In the genomic region with DNA sequence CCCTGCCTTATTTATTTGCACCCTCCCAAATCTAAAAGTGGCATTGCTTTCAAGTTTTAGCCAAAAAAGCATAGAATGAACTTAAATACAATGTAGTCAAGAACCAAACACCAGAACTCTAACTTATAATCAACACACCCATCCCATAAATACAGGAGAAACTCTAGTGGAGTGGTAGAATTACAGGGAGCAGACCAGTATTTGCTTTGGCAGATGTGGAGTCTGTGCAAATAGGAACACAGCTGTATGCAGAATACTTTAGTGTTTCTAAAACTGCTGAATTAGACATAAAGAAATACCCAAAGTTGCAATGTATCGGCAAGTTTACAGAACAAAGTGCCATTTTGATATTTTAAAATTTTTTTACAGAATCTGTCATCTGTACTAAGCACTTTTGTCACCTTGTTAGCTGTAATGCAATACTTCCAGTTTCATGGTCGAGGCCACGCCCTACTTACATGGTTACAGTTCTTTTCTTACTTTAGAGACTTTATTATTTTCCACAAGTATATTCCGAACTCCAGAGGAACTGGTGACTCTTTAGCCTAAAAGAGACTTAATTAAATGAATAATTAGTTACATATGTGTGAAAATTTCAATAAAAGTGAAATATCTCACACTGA, we compare ENCODE assay signal across 22 cellular contexts. TPM values are rescaled to one million over a fixed set of nuclear protein-coding genes. Genes with fewer than 3 reads are reported as not detected.
DNase-seq lines count a peak whose midpoint lies in the region; ATAC-seq, FAIRE-seq and TF ChIP-seq lines count a peak whose summit lies in the region.
"Had no signal": no experiment of that assay in that cellular context is flagged by ENCODE, and none has a peak within 500 bp of the region (broad histone marks: within the 10 kb centered on the region; RNA-seq: fewer than 3 reads in every experiment).

No MANE protein-coding gene starts in this region.

- H3K4me2 ChIP-seq in K562 (ENCODE audit: insufficient read depth, low read length), result peak overlapping the region; percentile 64

- WGBS in K562 (ENCODE audit: insufficient coverage, low coverage, missing lambda C conversion rate), result 2% methylated on average over 4 of the region's 4 CpGs

- ATAC-seq in K562 (peak; percentile 85), HG02678 (IDR thresholded peaks at IDR 0.05; ENCODE audit: unreplicated experiment) (no peak), GM21381 (IDR thresholded peaks at IDR 0.05; ENCODE audit: unreplicated experiment) (no peak)
- ATAC-seq: psoas muscle had no signal

- H3K4me3 ChIP-seq in K562, result peak overlapping the region; percentile 22
- H3K4me3 ChIP-seq: adrenal gland, psoas muscle, spleen had no signal

- H3K36me3 ChIP-seq in K562 (ENCODE audit: control insufficient read depth, insufficient read depth, low read length), result no peaks in the 10 kb centered on the region
- H3K36me3 ChIP-seq: adrenal gland, spleen had no signal

- H2AFZ ChIP-seq in K562 (ENCODE audit: low read depth, low read length), result peak overlapping the region; percentile 93

- intact Hi-C loops in K562 (cut with micrococcal nuclease), result no loop called here

- H3K9me1 ChIP-seq in K562 (ENCODE audit: control insufficient read depth, insufficient read depth, low read length), result no peaks in the 10 kb centered on the region

- POLR2A ChIA-PET in K562 (lab: Yijun Ruan, JAX), result no interaction called here

- TF ChIP-seq CTCF in K562 (IDR thresholded peaks at IDR 0.05 in 2 of 3, conservative IDR thresholded peaks at IDR 0.05 in 1 of 3; ENCODE audit: insufficient read depth in 2 of 3, low read depth in 1 of 3, low read length in 3 of 3), result no peak

- no peaks in the 10 kb centered on the region for H4K20me1 ChIP-seq in K562 (replicated peaks; ENCODE audit: control insufficient read depth, insufficient read depth, low read length)

- CTCF ChIA-PET in K562 (lab: Yijun Ruan, JAX; ENCODE audit: low intra/inter-chr PET ratio), result no interaction called here

- H3K79me2 ChIP-seq in K562 (ENCODE audit: control insufficient read depth, insufficient read depth, low read length), result no peaks in the 10 kb centered on the region

- FAIRE-seq in K562 (lab: Jason Lieb, UNC), result no peak
- no peak for FAIRE-seq in urothelium cell line (lab: Jason Lieb, UNC)

- peaks cover 4 to 8% of the 10 kb centered on the region in 2 experiments; a peak in 4 of 5 replicates for H3K4me1 ChIP-seq in K562 (replicated peaks in 1 of 2; ENCODE audit: control insufficient read depth in 2 of 2, insufficient read depth in 2 of 2, low read length in 2 of 2)
- H3K4me1 ChIP-seq: adrenal gland, psoas muscle, spleen had no signal

- TF ChIP-seq RAD21 in K562 (CRISPR knock-in tag; conservative IDR thresholded peaks at IDR 0.05 in 1 of 2, IDR thresholded peaks at IDR 0.05 in 1 of 2), result no peak

- no peak for TF ChIP-seq POLR2A in K562 (conservative IDR thresholded peaks at IDR 0.05)

- peak overlapping the region; percentile 35 to 73; a peak in 2 of 4 replicates for H3K9ac ChIP-seq in K562 (ENCODE audit: insufficient read depth in 1 of 2, low read depth in 2 of 2, low read length in 2 of 2)

- peak overlapping the region; percentile 68; the same call in 2 of the 3 replicates for H3K27ac ChIP-seq in K562 (ENCODE audit: extremely low read depth, low read depth, low read length)
- H3K27ac ChIP-seq: adrenal gland, psoas muscle, spleen had no signal

- in situ Hi-C loops in K562 (cut with MboI), result no loop called here

- H3K9me3 ChIP-seq in K562 (replicated peaks; ENCODE audit: control insufficient read depth, insufficient read depth, low read depth, low read length), result no peaks in the 10 kb centered on the region
- H3K9me3 ChIP-seq: adrenal gland, psoas muscle, spleen had no signal

- no peaks in the 10 kb centered on the region for H3K27me3 ChIP-seq in K562 (ENCODE audit: control insufficient read depth in 2 of 2, insufficient read depth in 2 of 2, low read length in 2 of 2)
- H3K27me3 ChIP-seq: adrenal gland, spleen had no signal

- no TSS peak for BruUV-seq in K562 (replicated peaks; lab: Mats Ljungman, UMichigan)

- DNase-seq in NCI-H510A treated with DMSO at 0.1 percent for 48 hours (lab: John Stamatoyannopoulos, UW) (peak; percentile 35), NCI-H510A (lab: John Stamatoyannopoulos, UW) (no peak), NCI-H460 (ENCODE audit: extremely low read depth, low read depth) (peak; percentile 65), K562 (ENCODE audit: extremely low read depth in 1 of 4, low spot score in 3 of 4) (peak in 2 of 4 experiments; percentile 16 to 48), urothelium cell line (ENCODE audit: low spot score) (peak; percentile 8), hypothalamus (lab: John Stamatoyannopoulos, UW) (no peak)
- DNase-seq: activated CD4-positive, alpha-beta T cell treated with anti-CD3 and anti-CD28 coated beads, Interleukin-2, amount 10 ng/mL, durations not matched to agents 7 days and 5 days; adrenal gland; CD4-positive, CD25-positive, alpha-beta regulatory T cell; dermis blood vessel endothelial cell; DMS79; foreskin melanocyte; GOT3; NCI-H1436; psoas muscle; SIG-M5; spleen; stimulated activated CD4-positive, alpha-beta T cell treated with anti-CD3 and anti-CD28 coated beads, Interleukin-4, amount 100 ng/mL, for 4 hours; T-helper 1 cell had no signal

- TF ChIP-seq EP300 in K562 (IDR thresholded peaks at IDR 0.05; ENCODE audit: low read length), result no peak

TF ChIP-seq in K562, 482 proteins besides CTCF, POLR2A, EP300 and RAD21:
- TF ChIP-seq CEBPG (CRISPR knock-in tag; IDR thresholded peaks at IDR 0.05), result no peak
- TF ChIP-seq CEBPG (tag; conservative IDR thresholded peaks at IDR 0.05 in 1 of 2, IDR thresholded peaks at IDR 0.05 in 1 of 2), result no peak
- no peak for TF ChIP-seq BCL6 (CRISPR knock-in tag; IDR thresholded peaks at IDR 0.05)
- no peak for TF ChIP-seq CBX2 (IDR thresholded peaks at IDR 0.05; ENCODE audit: insufficient read depth, low read length, poor library complexity, severe bottlenecking)
- TF ChIP-seq DDX20 (tag; IDR thresholded peaks at IDR 0.05; ENCODE audit: low read depth), result no peak
- TF ChIP-seq, protein P1, sequence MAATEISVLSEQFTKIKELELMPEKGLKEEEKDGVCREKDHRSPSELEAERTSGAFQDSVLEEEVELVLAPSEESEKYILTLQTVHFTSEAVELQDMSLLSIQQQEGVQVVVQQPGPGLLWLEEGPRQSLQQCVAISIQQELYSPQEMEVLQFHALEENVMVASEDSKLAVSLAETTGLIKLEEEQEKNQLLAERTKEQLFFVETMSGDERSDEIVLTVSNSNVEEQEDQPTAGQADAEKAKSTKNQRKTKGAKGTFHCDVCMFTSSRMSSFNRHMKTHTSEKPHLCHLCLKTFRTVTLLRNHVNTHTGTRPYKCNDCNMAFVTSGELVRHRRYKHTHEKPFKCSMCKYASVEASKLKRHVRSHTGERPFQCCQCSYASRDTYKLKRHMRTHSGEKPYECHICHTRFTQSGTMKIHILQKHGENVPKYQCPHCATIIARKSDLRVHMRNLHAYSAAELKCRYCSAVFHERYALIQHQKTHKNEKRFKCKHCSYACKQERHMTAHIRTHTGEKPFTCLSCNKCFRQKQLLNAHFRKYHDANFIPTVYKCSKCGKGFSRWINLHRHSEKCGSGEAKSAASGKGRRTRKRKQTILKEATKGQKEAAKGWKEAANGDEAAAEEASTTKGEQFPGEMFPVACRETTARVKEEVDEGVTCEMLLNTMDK (IDR thresholded peaks at IDR 0.05; ENCODE audit: borderline replicate concordance, insufficient read depth, low read depth, low read length, poor library complexity, severe bottlenecking), result no peak
- no peak for TF ChIP-seq GTF2F1 (IDR thresholded peaks at IDR 0.05; ENCODE audit: low read depth, low read length)
- no peak for TF ChIP-seq RBBP5 (IDR thresholded peaks at IDR 0.05; ENCODE audit: borderline replicate concordance, insufficient read depth, low read length, poor library complexity, severe bottlenecking)
- TF ChIP-seq BACH1 (tag; IDR thresholded peaks at IDR 0.05), result no peak
- no peak for TF ChIP-seq ZFP36 (IDR thresholded peaks at IDR 0.05; ENCODE audit: low read depth, low read length, partially characterized antibody)
- TF ChIP-seq ARHGAP35 (IDR thresholded peaks at IDR 0.05; ENCODE audit: partially characterized antibody), result no peak
- no peak for TF ChIP-seq MCM3 (IDR thresholded peaks at IDR 0.05)
- TF ChIP-seq, protein P2, sequence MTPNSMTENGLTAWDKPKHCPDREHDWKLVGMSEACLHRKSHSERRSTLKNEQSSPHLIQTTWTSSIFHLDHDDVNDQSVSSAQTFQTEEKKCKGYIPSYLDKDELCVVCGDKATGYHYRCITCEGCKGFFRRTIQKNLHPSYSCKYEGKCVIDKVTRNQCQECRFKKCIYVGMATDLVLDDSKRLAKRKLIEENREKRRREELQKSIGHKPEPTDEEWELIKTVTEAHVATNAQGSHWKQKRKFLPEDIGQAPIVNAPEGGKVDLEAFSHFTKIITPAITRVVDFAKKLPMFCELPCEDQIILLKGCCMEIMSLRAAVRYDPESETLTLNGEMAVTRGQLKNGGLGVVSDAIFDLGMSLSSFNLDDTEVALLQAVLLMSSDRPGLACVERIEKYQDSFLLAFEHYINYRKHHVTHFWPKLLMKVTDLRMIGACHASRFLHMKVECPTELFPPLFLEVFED (CRISPR knock-in tag; conservative IDR thresholded peaks at IDR 0.05), result no peak

RNA-seq across cellular contexts. Expression of a gene that starts 23.7 kb away (rescaled TPM):
- total RNA-seq in NCI-H460 (2014; rRNA removed; shearing (Covaris generic)), result 1,068 and 1,098 TPM in 2 replicates
- 1,708 and 2,280 TPM in 2 replicates for polyA plus RNA-seq in NCI-H460 (2014; cell fraction: nucleus; rRNA removed)
- 0.60 and 0.62 TPM in 2 replicates for total RNA-seq in K562 (2011; cell fraction: chromatin; rRNA removed; ENCODE audit: low replicate concordance)
- 0.13 TPM in 1 of 2 replicates, not detected in the other for total RNA-seq in K562 (2011; cell fraction: nucleolus; rRNA removed)
- total RNA-seq in K562 (2011; cell fraction: nucleoplasm; rRNA removed), result 0.07 and 1.1 TPM in 2 replicates
- total RNA-seq in K562 (2014; rRNA removed), result 0.20 and 0.54 TPM in 2 replicates
- total RNA-seq in K562 (2014; rRNA removed; fragmentation: Illumina TruSeq; extraction: Trizol), result 0.26 and 0.44 TPM in 2 replicates
- 0.26 and 0.29 TPM in 2 replicates for total RNA-seq in K562 (2015; rRNA removed; fragmentation: Illumina TruSeq; extraction: Trizol)
- total RNA-seq in K562 (2021), result 0.42 and 0.45 TPM in 2 replicates
- polyA plus RNA-seq in K562 (2011; rRNA removed), result 0.18 and 0.19 TPM in 2 replicates
- polyA plus RNA-seq in K562 (2011; cell fraction: cytosol; rRNA removed), result 0.06 and 0.27 TPM in 2 replicates
- polyA plus RNA-seq in K562 (2011; cell fraction: nucleus; rRNA removed), result 0.48 and 0.57 TPM in 2 replicates
- polyA plus RNA-seq in K562 (2012), result 0.10 and 0.11 TPM in 2 replicates
- polyA plus RNA-seq in K562 (2014; fragmentation: Illumina TruSeq; extraction: Trizol), result 0.17 and 0.19 TPM in 2 replicates
- polyA plus RNA-seq in K562 (2014; fragmentation: Nextera tagmentation; extraction: Ambion mirVana), result under 1 TPM; 0.01 to 0.03 TPM
- polyA plus RNA-seq in K562 (2014; rRNA removed), result 0.03 and 0.07 TPM in 2 replicates
- polyA minus RNA-seq in K562 (2011; rRNA and poly(A)+ RNA removed), result 0.53 and 0.57 TPM in 2 replicates
- polyA minus RNA-seq in K562 (2011; cell fraction: cytosol; rRNA and poly(A)+ RNA removed), result not detected in 2 replicates
- 0.27 and 0.44 TPM in 2 replicates for polyA minus RNA-seq in K562 (2011; cell fraction: nucleus; rRNA and poly(A)+ RNA removed)
- total RNA-seq: HT-29 had no signal

Comparison
In these comparisons a context has a peak if more than half of its experiments do, and no peak if none do; other contexts are left out.
1. DNase-seq: peak in NCI-H510A treated with DMSO at 0.1 percent for 48 hours (single experiment), NCI-H460 (single experiment) and urothelium cell line (single experiment); none in NCI-H510A (single experiment) and hypothalamus (0 of 51).
2. RNA of a gene that starts 23.7 kb away (total RNA-seq): 1,068 to 1,098 TPM in NCI-H460; 0.07 to 1.1 TPM in K562; every median in the first group is over 100 times any median in the second.